ENCODE assay signal across 12 cellular contexts in the genomic region with DNA sequence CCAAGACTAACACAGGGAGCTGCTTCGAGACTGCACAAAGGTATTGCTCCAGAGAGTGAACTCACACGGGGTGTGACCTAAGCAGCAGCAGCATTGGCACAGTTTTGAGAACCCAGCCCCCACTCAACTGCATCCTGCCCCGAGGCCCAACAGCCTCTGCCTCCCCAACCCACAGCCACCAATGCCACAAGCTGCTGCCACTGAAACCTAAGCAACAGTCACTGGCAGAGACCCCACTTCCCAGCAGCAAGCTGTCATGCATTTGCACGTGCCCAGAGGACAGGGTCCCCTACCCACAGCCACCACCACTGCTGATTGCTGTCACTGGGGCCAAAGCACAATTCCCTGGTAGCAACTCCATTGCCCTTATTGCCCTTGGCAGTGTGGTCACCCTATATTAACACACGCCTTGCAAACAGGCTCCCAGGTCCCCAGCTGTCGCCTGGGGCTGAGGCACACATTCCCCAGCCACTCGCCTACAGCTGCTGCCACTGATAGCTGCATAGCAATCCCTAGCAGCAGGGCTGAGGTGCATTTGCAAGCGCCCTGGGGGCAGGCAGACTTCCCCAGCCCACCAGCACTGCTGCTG.
DNase-seq lines count a peak whose midpoint lies in the region; ATAC-seq, FAIRE-seq and TF ChIP-seq lines count a peak whose summit lies in the region.
"Had no signal": no experiment of that assay in that cellular context is flagged by ENCODE, and none has a peak within 500 bp of the region (broad histone marks: within the 10 kb centered on the region; RNA-seq: fewer than 3 reads in every experiment).

No MANE protein-coding gene starts in this region.

- no peaks in the 10 kb centered on the region for H3K9me2 ChIP-seq in hepatocyte (replicated peaks; ENCODE audit: insufficient read depth)

- peaks cover 3% of the 10 kb centered on the region for H3K4me1 Mint-ChIP-seq in activated CD4-positive, alpha-beta T cell treated with anti-CD3 and anti-CD28 coated beads for 36 hours
- H3K4me1 Mint-ChIP-seq in activated CD4-positive, alpha-beta T cell treated with anti-CD3 and anti-CD28 coated beads, Interleukin-2, amount 10 ng/mL, durations not matched to agents 24 days and 14 days, result peaks cover 8% of the 10 kb centered on the region
- peaks cover 12 to 25% (median 15%) of the 10 kb centered on the region in 3 donors for H3K4me1 Mint-ChIP-seq in T-cell

- no peaks in the 10 kb centered on the region for H3K9me3 ChIP-seq in left ventricle myocardium inferior (replicated peaks)
- no peaks in the 10 kb centered on the region for H3K9me3 ChIP-seq in hepatocyte (ENCODE audit: low read depth)

- H3K27me3 Mint-ChIP-seq in activated CD4-positive, alpha-beta T cell treated with anti-CD3 and anti-CD28 coated beads for 36 hours, result no peaks in the 10 kb centered on the region
- H3K27me3 Mint-ChIP-seq in activated CD4-positive, alpha-beta T cell treated with anti-CD3 and anti-CD28 coated beads, Interleukin-2, amount 10 ng/mL, durations not matched to agents 24 days and 14 days, result no peaks in the 10 kb centered on the region
- H3K27me3 Mint-ChIP-seq in T-cell, result no peaks in the 10 kb centered on the region
- H3K27me3 Mint-ChIP-seq: naive B cell had no signal

- peak overlapping the region; percentile 11 for H3K27ac ChIP-seq in left ventricle myocardium inferior (replicated peaks)
- H3K27ac ChIP-seq in hepatocyte, result no peak overlapping the region
- H3K27ac ChIP-seq: epithelial cell of prostate had no signal

- CTCF ChIA-PET in activated CD4-positive, alpha-beta T cell treated with anti-CD3 and anti-CD28 coated beads for 36 hours (lab: Charles Lee), result interaction anchor here (1.3 kb wide), 1 partner anchor 9 kb away, joined by 3 read pairs; no protein-coding TSS in a partner anchor
- CTCF ChIA-PET in T-cell (lab: Charles Lee), result no interaction called here

- H3K27me3 ChIP-seq in left ventricle myocardium inferior (ENCODE audit: low read depth) (no peaks in the 10 kb centered on the region), hepatocyte (no peaks in the 10 kb centered on the region)

- peaks cover 16% of the 10 kb centered on the region for H3K36me3 Mint-ChIP-seq in activated CD4-positive, alpha-beta T cell treated with anti-CD3 and anti-CD28 coated beads for 36 hours (ENCODE audit: low read depth)
- H3K36me3 Mint-ChIP-seq in activated CD4-positive, alpha-beta T cell treated with anti-CD3 and anti-CD28 coated beads, Interleukin-2, amount 10 ng/mL, durations not matched to agents 24 days and 14 days (ENCODE audit: low read depth), result peaks cover 14% of the 10 kb centered on the region
- peaks cover 48% of the 10 kb centered on the region for H3K36me3 Mint-ChIP-seq in T-cell

- POLR2A ChIA-PET in activated CD4-positive, alpha-beta T cell treated with anti-CD3 and anti-CD28 coated beads for 36 hours (lab: Charles Lee), result no interaction called here
- POLR2A ChIA-PET in T-cell (lab: Charles Lee), result no interaction called here

- H3K79me2 ChIP-seq in hepatocyte, result no peaks in the 10 kb centered on the region

- ATAC-seq in activated CD4-positive, alpha-beta T cell treated with anti-CD3 and anti-CD28 coated beads for 36 hours, result peak; percentile 36
- ATAC-seq in T-cell (replicated peaks in 1 of 4), result peak in 3 of 4 experiments; percentile 38 to 53 (median 41)

- DNase-seq in activated CD4-positive, alpha-beta T cell treated with anti-CD3 and anti-CD28 coated beads for 36 hours, result peak; percentile 29
- no peak for DNase-seq in activated CD4-positive, alpha-beta T cell treated with anti-CD3 and anti-CD28 coated beads, Interleukin-2, amount 10 ng/mL, durations not matched to agents 24 days and 14 days
- DNase-seq in T-cell (peak in 19 of 34 experiments; percentile 0 to 41 (median 15)), left ventricle myocardium inferior (peak; percentile 17), retina (peak; percentile 10), hepatocyte (ENCODE audit: low spot score) (no peak), HTR-8/SVneo (ENCODE audit: insufficient read length, low spot score) (no peak), putamen (ENCODE audit: low spot score) (no peak)
- DNase-seq: naive B cell, NCI-H1417 had no signal

- H3K27ac Mint-ChIP-seq in activated CD4-positive, alpha-beta T cell treated with anti-CD3 and anti-CD28 coated beads for 36 hours, result no peak overlapping the region
- H3K27ac Mint-ChIP-seq in activated CD4-positive, alpha-beta T cell treated with anti-CD3 and anti-CD28 coated beads, Interleukin-2, amount 10 ng/mL, durations not matched to agents 24 days and 14 days, result no peak overlapping the region
- no peak overlapping the region for H3K27ac Mint-ChIP-seq in T-cell

- H3K36me3 ChIP-seq in left ventricle myocardium inferior (peaks cover 18% of the 10 kb centered on the region), hepatocyte (replicated peaks; ENCODE audit: insufficient read depth, low read depth) (no peaks in the 10 kb centered on the region)

- intact Hi-C loops in activated CD4-positive, alpha-beta T cell treated with anti-CD3 and anti-CD28 coated beads for 36 hours (cut with DNase I, micrococcal nuclease), result no loop called here
- intact Hi-C loops in activated CD4-positive, alpha-beta T cell treated with anti-CD3 and anti-CD28 coated beads, Interleukin-2, amount 10 ng/mL, durations not matched to agents 24 days and 14 days (cut with micrococcal nuclease), result no loop called here
- intact Hi-C loops in left ventricle myocardium inferior (cut with micrococcal nuclease), result no loop called here

- FAIRE-seq in HTR-8/SVneo (lab: Jason Lieb, UNC), result no peak
- FAIRE-seq: GM18507 had no signal

- no peak overlapping the region for H2AFZ ChIP-seq in hepatocyte

- no peak overlapping the region for H3K4me3 ChIP-seq in left ventricle myocardium inferior
- H3K4me3 ChIP-seq in hepatocyte, result no peak overlapping the region

- H4K20me1 ChIP-seq in hepatocyte (ENCODE audit: insufficient read depth, poor library complexity, severe bottlenecking), result no peaks in the 10 kb centered on the region

- no peaks in the 10 kb centered on the region for H3K9me3 Mint-ChIP-seq in activated CD4-positive, alpha-beta T cell treated with anti-CD3 and anti-CD28 coated beads for 36 hours (ENCODE audit: low read depth)
- no peaks in the 10 kb centered on the region for H3K9me3 Mint-ChIP-seq in activated CD4-positive, alpha-beta T cell treated with anti-CD3 and anti-CD28 coated beads, Interleukin-2, amount 10 ng/mL, durations not matched to agents 24 days and 14 days
- no peaks in the 10 kb centered on the region for H3K9me3 Mint-ChIP-seq in T-cell

- no peak for TF ChIP-seq CTCF in left ventricle myocardium inferior (IDR thresholded peaks at IDR 0.05; ENCODE audit: borderline replicate concordance)
- TF ChIP-seq CTCF in hepatocyte (IDR thresholded peaks at IDR 0.05; ENCODE audit: poor library complexity), result no peak

- no peak overlapping the region for H3K4me2 ChIP-seq in hepatocyte

- no peak overlapping the region for H3K4me3 Mint-ChIP-seq in activated CD4-positive, alpha-beta T cell treated with anti-CD3 and anti-CD28 coated beads for 36 hours
- H3K4me3 Mint-ChIP-seq in activated CD4-positive, alpha-beta T cell treated with anti-CD3 and anti-CD28 coated beads, Interleukin-2, amount 10 ng/mL, durations not matched to agents 24 days and 14 days, result no peak overlapping the region
- no peak overlapping the region for H3K4me3 Mint-ChIP-seq in T-cell
- H3K4me3 Mint-ChIP-seq: naive B cell had no signal

- H3K4me1 ChIP-seq in left ventricle myocardium inferior, result peaks cover 40% of the 10 kb centered on the region
- H3K4me1 ChIP-seq in hepatocyte (ENCODE audit: insufficient read depth), result no peaks in the 10 kb centered on the region

- WGBS in hepatocyte (ENCODE audit: low lambda C conversion rate, missing lambda C conversion rate), result 84% methylated on average over 8 of the region's 8 CpGs

Comparison
In these comparisons a context has a peak if more than half of its experiments do, and no peak if none do; other contexts are left out.
1. DNase-seq: peak in activated CD4-positive, alpha-beta T cell treated with anti-CD3 and anti-CD28 coated beads for 36 hours (single experiment), T-cell (19 of 34), left ventricle myocardium inferior (single experiment) and retina (single experiment); none in activated CD4-positive, alpha-beta T cell treated with anti-CD3 and anti-CD28 coated beads, Interleukin-2, amount 10 ng/mL, durations not matched to agents 24 days and 14 days (single experiment), hepatocyte (single experiment), HTR-8/SVneo (single experiment) and putamen (single experiment).